Comparison of ENCODE assay signal across 20 cellular contexts in the genomic region with DNA sequence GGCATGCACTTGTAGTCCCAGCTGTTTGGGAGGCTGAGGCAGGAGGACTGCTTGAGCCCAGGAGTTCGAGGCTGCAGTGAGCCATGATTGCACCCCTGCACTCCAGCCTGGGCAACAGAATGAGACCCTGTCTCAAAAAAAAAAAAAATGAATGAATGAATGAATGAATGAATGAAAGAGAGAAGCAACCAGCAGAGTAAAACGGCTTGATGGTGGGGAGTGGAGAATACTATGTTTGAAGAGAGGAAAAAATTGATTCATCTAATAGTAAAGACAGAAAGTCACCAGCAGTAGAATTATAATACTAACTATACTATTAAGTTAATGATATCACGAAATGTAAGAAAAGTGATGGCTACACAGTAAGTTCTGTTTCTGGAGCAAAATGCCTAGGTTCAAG.
"Had no signal": no experiment of that assay in that cellular context is flagged by ENCODE, and none has a peak within 500 bp of the region (broad histone marks: within the 10 kb centered on the region; RNA-seq: fewer than 3 reads in every experiment).

No MANE protein-coding gene starts in this region.

- ATAC-seq: activated naive CD8-positive, alpha-beta T cell treated with anti-CD3 and anti-CD28 coated beads, Interleukin-2, amount 50 U/mL, for 24 hours; activated T-cell treated with anti-CD3 and anti-CD28 coated beads, Interleukin-2, amount 50 U/mL, for 4 hours; body of pancreas; left lung; naive thymus-derived CD8-positive, alpha-beta T cell had no signal

- H3K27me3 ChIP-seq: body of pancreas, hepatocyte, left lung, vagina had no signal

- DNase-seq: activated CD4-positive, alpha-beta T cell treated with anti-CD3 and anti-CD28 coated beads, Interleukin-2, amount 50 U/mL, for 4 hours; activated CD8-positive, alpha-beta memory T cell treated with anti-CD3 and anti-CD28 coated beads for 24 hours; activated CD8-positive, alpha-beta memory T cell treated with anti-CD3 and anti-CD28 coated beads, Interleukin-2, amount 50 U/mL, for 48 hours; activated naive CD4-positive, alpha-beta T cell treated with anti-CD3 and anti-CD28 coated beads, Interleukin-2, amount 50 U/mL, for 16 hours; activated naive CD8-positive, alpha-beta T cell treated with anti-CD3 and anti-CD28 coated beads, Interleukin-2, amount 50 U/mL, for 24 hours; activated T-cell treated with anti-CD3 and anti-CD28 coated beads, Interleukin-2, amount 50 U/mL, for 4 hours; body of pancreas; effector memory CD4-positive, alpha-beta T cell; foreskin melanocyte; immature natural killer cell; kidney glomerular epithelial cell; left lung; naive thymus-derived CD8-positive, alpha-beta T cell; stimulated activated CD4-positive, alpha-beta T cell treated with anti-CD3 and anti-CD28 coated beads, Interleukin-4, amount 100 ng/mL, for 24 hours; stimulated activated naive CD4-positive, alpha-beta T cell treated with Interleukin-2 at 50 U/mL for 16 hours; T-helper 9 cell had no signal

- H3K4me1 ChIP-seq: body of pancreas, left lung, vagina had no signal

- H3K27ac ChIP-seq: body of pancreas, hepatocyte, left lung, thoracic aorta, vagina had no signal

- H3K4me3 ChIP-seq: body of pancreas, hepatocyte, left lung, lung, thoracic aorta, vagina had no signal

- H3K9me3 ChIP-seq: body of pancreas, left lung, thoracic aorta, vagina had no signal

- H2AFZ ChIP-seq: hepatocyte had no signal

- H3K4me2 ChIP-seq: hepatocyte had no signal

- H3K79me2 ChIP-seq: hepatocyte had no signal
